8 cellular contexts compared by ENCODE assay signal in genomic region chr13:43023244-43023931, GRCh38. TPM values are rescaled to one million over a fixed set of nuclear protein-coding genes. Genes with fewer than 3 reads are reported as not detected.
A peak's percentile ranks its signal among the peaks of the same experiment; 100 is the strongest.
DNase-seq lines count a peak whose midpoint lies in the region; ATAC-seq, FAIRE-seq and TF ChIP-seq lines count a peak whose summit lies in the region.

Gene DNAJC15, plus strand, starts transcription at chr13:43023586. Its CDS starts 41 bp downstream, at chr13:43023627.

- peak; percentile 39 for FAIRE-seq in keratinocyte (lab: Jason Lieb, UNC)

- peak within 1 kb of the TSS; percentile 89 for H3K9ac ChIP-seq in keratinocyte (ENCODE audit: control insufficient read depth, extremely low read depth, insufficient read depth, low read length)

- peaks cover 37% of the 10 kb centered on the region for H3K79me2 ChIP-seq in keratinocyte (ENCODE audit: control insufficient read depth, insufficient read depth, low read length)

- peak; percentile 86 for ATAC-seq in GM21786 (IDR thresholded peaks at IDR 0.05; ENCODE audit: unreplicated experiment)
- peak; percentile 90 to 97 for ATAC-seq in activated CD4-positive, CD25-positive, alpha-beta regulatory T cell treated with anti-CD3 and anti-CD28 coated beads, Interleukin-2, amount 50 U/mL, for 24 hours
- peak; percentile 90 for ATAC-seq in central memory CD8-positive, alpha-beta T cell (replicated peaks; ENCODE audit: extremely low read depth, poor library complexity, severe bottlenecking)

- dilution Hi-C loops in keratinocyte (cut with MboI; ENCODE audit: extremely low pct_ligation_motif_present, low sequenced_read_pairs) = no loop called here

- peak within 1 kb of the TSS; percentile 99 for H3K4me2 ChIP-seq in keratinocyte (ENCODE audit: control insufficient read depth, extremely low read depth, insufficient read depth, low read depth, low read length)

- H3K27ac ChIP-seq in keratinocyte (ENCODE audit: control insufficient read depth, insufficient read depth, low read length) = peak within 1 kb of the TSS; percentile 90

- H3K27me3 ChIP-seq in keratinocyte (ENCODE audit: control insufficient read depth, extremely low read depth, insufficient read depth, low read length) = no peaks in the 10 kb centered on the region

- H3K27ac Mint-ChIP-seq in central memory CD8-positive, alpha-beta T cell (ENCODE audit: low read depth) = peak within 1 kb of the TSS; percentile 92

- TF ChIP-seq CTCF in keratinocyte (optimal IDR thresholded peaks at IDR 0.05 in 1 of 3, IDR thresholded peaks at IDR 0.05 in 1 of 3, conservative IDR thresholded peaks at IDR 0.05 in 1 of 3; ENCODE audit: extremely low read depth in 1 of 3, insufficient read depth in 2 of 3, low read length in 3 of 3) = no peak

- H3K36me3 Mint-ChIP-seq in central memory CD8-positive, alpha-beta T cell (ENCODE audit: insufficient read depth) = peaks cover 9% of the 10 kb centered on the region

- H3K4me3 ChIP-seq in keratinocyte (ENCODE audit: control insufficient read depth in 2 of 3, extremely low read depth in 1 of 3, insufficient read depth in 2 of 3, low read depth in 1 of 3, low read length in 3 of 3) = peak within 1 kb of the TSS; percentile 59 to 82 (median 74)

- peaks cover 11% of the 10 kb centered on the region for H3K4me1 ChIP-seq in keratinocyte (ENCODE audit: control insufficient read depth, extremely low read depth, insufficient read depth, low read length)

- H3K9me1 ChIP-seq in keratinocyte (ENCODE audit: control insufficient read depth, extremely low read depth, insufficient read depth, low read length) = no peaks in the 10 kb centered on the region

- H3K9me3 Mint-ChIP-seq in central memory CD8-positive, alpha-beta T cell = no peaks in the 10 kb centered on the region

- peaks cover 0 to under 1% of the 10 kb centered on the region in 2 experiments for H3K36me3 ChIP-seq in keratinocyte (ENCODE audit: control insufficient read depth in 2 of 2, extremely low read depth in 1 of 2, insufficient read depth in 2 of 2, low read length in 2 of 2)

- peak within 1 kb of the TSS; percentile 97 for H3K4me3 Mint-ChIP-seq in central memory CD8-positive, alpha-beta T cell

- peaks cover 27% of the 10 kb centered on the region for H3K4me1 Mint-ChIP-seq in central memory CD8-positive, alpha-beta T cell

- H2AFZ ChIP-seq in keratinocyte (ENCODE audit: control insufficient read depth, low read length) = peak within 1 kb of the TSS; percentile 98

- H3K9me3 ChIP-seq in keratinocyte (ENCODE audit: control insufficient read depth, low read depth, low read length) = no peaks in the 10 kb centered on the region

- H3K27me3 Mint-ChIP-seq in central memory CD8-positive, alpha-beta T cell = no peaks in the 10 kb centered on the region

- no peaks in the 10 kb centered on the region for H4K20me1 ChIP-seq in keratinocyte (ENCODE audit: control insufficient read depth, extremely low read depth, insufficient read depth, low read length)

- DNase-seq in EH (ENCODE audit: low read depth) (peak; percentile 84), LoVo (ENCODE audit: low spot score) (peak; percentile 58), keratinocyte (ENCODE audit: low read depth, low spot score) (no peak), NCI-H1694 treated with DMSO at 0.1 percent for 48 hours (lab: John Stamatoyannopoulos, UW) (no peak)
- DNase-seq in central memory CD8-positive, alpha-beta T cell (ENCODE audit: low spot score in 2 of 2) = peak; percentile 56 to 61
- DNase-seq in stimulated activated CD4-positive, alpha-beta T cell treated with anti-CD3 and anti-CD28 coated beads, Interleukin-12 subunit alpha, Interleukin-12 subunit beta, amount 100 ng/mL, for 48 hours (ENCODE audit: low read depth in 2 of 3, low spot score in 1 of 3) = peak; percentile 41 to 64 (median 64)

RNA-seq across cellular contexts. Expression of gene DNAJC15, which starts in this region (rescaled TPM):
- 38.5 to 43.2 TPM (median 39.6 TPM) in 3 replicates for polyA plus RNA-seq in keratinocyte
- 64.8 TPM for polyA plus RNA-seq in keratinocyte (2011; ENCODE audit: low read depth)
- polyA plus RNA-seq in keratinocyte (2011; cell fraction: cytosol; rRNA removed) = 22.0 and 31.9 TPM in 2 replicates
- 13.3 and 14.5 TPM in 2 replicates for polyA plus RNA-seq in keratinocyte (2011; cell fraction: nucleus; rRNA removed)
- polyA plus RNA-seq in keratinocyte (2012; ENCODE audit: low replicate concordance) = 16.7 and 33.0 TPM in 2 replicates
- polyA minus RNA-seq in keratinocyte = 19.0 to 25.1 TPM (median 21.8 TPM) in 3 replicates
- 28.0 TPM for polyA minus RNA-seq in keratinocyte (2011; cell fraction: cytosol; rRNA and poly(A)+ RNA removed)
- polyA minus RNA-seq in keratinocyte (2011; cell fraction: nucleus; rRNA and poly(A)+ RNA removed) = 5.3 and 8.4 TPM in 2 replicates

Comparison
In these comparisons a context has a peak if more than half of its experiments do, and no peak if none do; other contexts are left out.
1. DNase-seq: peak in EH (single experiment), LoVo (single experiment), central memory CD8-positive, alpha-beta T cell (2 of 2) and stimulated activated CD4-positive, alpha-beta T cell treated with anti-CD3 and anti-CD28 coated beads, Interleukin-12 subunit alpha, Interleukin-12 subunit beta, amount 100 ng/mL, for 48 hours (3 of 3); none in keratinocyte (single experiment) and NCI-H1694 treated with DMSO at 0.1 percent for 48 hours (single experiment).
2. Peak in every context shown above with its lines, with median percentiles within 50 percentile points of each other: ATAC-seq.